Comparison of ENCODE assay signal across 1 cellular context in genomic region chr3:120094776-120095225, GRCh38.
A peak's percentile ranks its signal among the peaks of the same experiment; 100 is the strongest.
TF ChIP-seq lines count a peak whose summit lies in the region.

No MANE protein-coding gene starts in this region.

TF ChIP-seq in A549, 52 proteins besides CTCF, POLR2A, EP300 and RAD21 (continued from another document):
- TF ChIP-seq, protein P1, sequence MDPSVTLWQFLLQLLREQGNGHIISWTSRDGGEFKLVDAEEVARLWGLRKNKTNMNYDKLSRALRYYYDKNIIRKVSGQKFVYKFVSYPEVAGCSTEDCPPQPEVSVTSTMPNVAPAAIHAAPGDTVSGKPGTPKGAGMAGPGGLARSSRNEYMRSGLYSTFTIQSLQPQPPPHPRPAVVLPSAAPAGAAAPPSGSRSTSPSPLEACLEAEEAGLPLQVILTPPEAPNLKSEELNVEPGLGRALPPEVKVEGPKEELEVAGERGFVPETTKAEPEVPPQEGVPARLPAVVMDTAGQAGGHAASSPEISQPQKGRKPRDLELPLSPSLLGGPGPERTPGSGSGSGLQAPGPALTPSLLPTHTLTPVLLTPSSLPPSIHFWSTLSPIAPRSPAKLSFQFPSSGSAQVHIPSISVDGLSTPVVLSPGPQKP (IDR thresholded peaks at IDR 0.05; ENCODE audit: low read depth, low read length), result no peak
- no peak for TF ChIP-seq PHF8 (IDR thresholded peaks at IDR 0.05; ENCODE audit: borderline replicate concordance, low read depth)
- TF ChIP-seq HOXB13 (CRISPR knock-in tag; IDR thresholded peaks at IDR 0.05; ENCODE audit: low read depth), result 0 out of 2 replicates have a peak, but pooled peaks have one; percentile 70
- no peak for TF ChIP-seq MYC (IDR thresholded peaks at IDR 0.05; ENCODE audit: borderline replicate concordance, low read length)
- TF ChIP-seq FOXS1 (CRISPR knock-in tag; IDR thresholded peaks at IDR 0.05), result peak; percentile 77; the same call in 1 of the 2 replicates
- peak; percentile 70; the same call in 1 of the 2 replicates for TF ChIP-seq PBX3 (IDR thresholded peaks at IDR 0.05)
- peak; percentile 87; the same call in 1 of the 2 replicates for TF ChIP-seq HOXB5 (CRISPR knock-in tag; IDR thresholded peaks at IDR 0.05)
- TF ChIP-seq JUNB (IDR thresholded peaks at IDR 0.05), result no peak
